ENCODE assay signal across 33 cellular contexts in the genomic region with DNA sequence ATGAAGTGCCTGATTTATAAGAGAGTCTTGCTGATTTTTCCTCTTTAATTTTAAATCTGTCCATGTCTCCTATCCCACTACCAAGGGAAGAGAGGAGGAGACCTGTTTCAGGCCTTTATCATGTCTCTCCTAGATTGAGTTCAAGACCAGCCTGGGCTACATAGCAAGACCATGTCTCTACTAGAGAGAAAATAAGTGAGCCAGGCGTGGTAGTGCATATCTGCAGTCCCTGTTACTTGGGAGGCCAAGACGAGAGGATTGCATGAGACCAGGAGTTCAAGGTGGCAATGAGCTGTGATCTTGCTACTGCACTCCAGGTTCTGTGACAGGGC.
"Had no signal": no experiment of that assay in that cellular context is flagged by ENCODE, and none has a peak within 500 bp of the region (broad histone marks: within the 10 kb centered on the region; RNA-seq: fewer than 3 reads in every experiment).

No MANE protein-coding gene starts in this region.

- H3K27me3 Mint-ChIP-seq: activated naive CD8-positive, alpha-beta T cell treated with anti-CD3 and anti-CD28 coated beads for 36 hours; brain; naive B cell; progenitor cell of endocrine pancreas had no signal

- H3K27ac ChIP-seq: adrenal gland, cardiac muscle cell, coronary artery, dorsolateral prefrontal cortex, gastrocnemius medialis, left ventricle myocardium inferior, ovary, skin epidermis, thoracic aorta had no signal

- DNase-seq: activated CD4-positive, alpha-beta T cell treated with anti-CD3 and anti-CD28 coated beads for 1 hour; activated CD4-positive, alpha-beta T cell treated with anti-CD3 and anti-CD28 coated beads, Interleukin-2, amount 50 U/mL, for 1 hour; activated CD8-positive, alpha-beta memory T cell treated with anti-CD3 and anti-CD28 coated beads for 24 hours; activated CD8-positive, alpha-beta memory T cell treated with anti-CD3 and anti-CD28 coated beads, Interleukin-2, amount 50 U/mL, for 4 hours; activated naive CD4-positive, alpha-beta T cell treated with Interleukin-2 at 50 U/mL for 16 hours; activated naive CD8-positive, alpha-beta T cell treated with anti-CD3 and anti-CD28 coated beads for 36 hours; activated T-cell treated with anti-CD3 and anti-CD28 coated beads, Interleukin-2, amount 50 U/mL, for 1 hour; adrenal gland; aorta; dorsolateral prefrontal cortex; effector memory CD4-positive, alpha-beta T cell; erythroblast; gastrocnemius medialis; glutamatergic neuron; left ventricle myocardium inferior; naive B cell; ovary; stimulated activated CD4-positive, alpha-beta T cell treated with anti-CD3 and anti-CD28 coated beads, Interleukin-12 subunit alpha, Interleukin-12 subunit beta, amount 100 ng/mL, for 4 hours; stimulated activated CD4-positive, alpha-beta T cell treated with anti-CD3 and anti-CD28 coated beads, Interleukin-4, amount 100 ng/mL, for 1 hour; stimulated activated naive CD8-positive, alpha-beta T cell treated with anti-CD3 and anti-CD28 coated beads, Interleukin-15, Interleukin-2, amounts not matched to agents 100 U/mL and 50 U/mL, for 24 hours; SW 1271; T-helper 2 cell; trophoblast cell had no signal

- H3K4me1 ChIP-seq: gastrocnemius medialis had no signal

- H3K4me3 ChIP-seq: adrenal gland, cardiac muscle cell, coronary artery, dorsolateral prefrontal cortex, gastrocnemius medialis, left ventricle myocardium inferior, lung, ovary, skin epidermis, thoracic aorta had no signal

- H3K27me3 ChIP-seq: adrenal gland, cardiac muscle cell, dorsolateral prefrontal cortex, gastrocnemius medialis, ovary had no signal

- H3K27ac Mint-ChIP-seq: activated naive CD8-positive, alpha-beta T cell treated with anti-CD3 and anti-CD28 coated beads for 36 hours; brain; mesothelial cell of epicardium; WTC11 had no signal

- H3K9me3 ChIP-seq: adrenal gland, gastrocnemius medialis, left ventricle myocardium inferior, ovary, thoracic aorta had no signal

- H3K36me3 Mint-ChIP-seq: mesothelial cell of epicardium, WTC11 had no signal

- H3K4me3 Mint-ChIP-seq: activated naive CD8-positive, alpha-beta T cell treated with anti-CD3 and anti-CD28 coated beads for 36 hours; brain; mesothelial cell of epicardium; naive B cell; WTC11 had no signal

- H3K9me3 Mint-ChIP-seq: activated naive CD8-positive, alpha-beta T cell treated with anti-CD3 and anti-CD28 coated beads for 36 hours; brain; mesothelial cell of epicardium; naive B cell; WTC11 had no signal

- ATAC-seq: gastrocnemius medialis; sciatic nerve; stimulated activated naive CD8-positive, alpha-beta T cell treated with anti-CD3 and anti-CD28 coated beads, Interleukin-15, Interleukin-2, amounts not matched to agents 100 U/mL and 50 U/mL, for 24 hours; WTC11 had no signal

- H3K36me3 ChIP-seq: adrenal gland, cardiac muscle cell, gastrocnemius medialis, left ventricle myocardium inferior, ovary, thoracic aorta had no signal
